In genomic region chr10:43228783-43229207, GRCh38 we compare ENCODE assay signal across 9 cellular contexts. TPM values are rescaled to one million over a fixed set of nuclear protein-coding genes. Genes with fewer than 3 reads are reported as not detected.
A peak's percentile ranks its signal among the peaks of the same experiment; 100 is the strongest.
DNase-seq lines count a peak whose midpoint lies in the region; ATAC-seq and TF ChIP-seq lines count a peak whose summit lies in the region.
"Had no signal": no experiment of that assay in that cellular context is flagged by ENCODE, and none has a peak within 500 bp of the region (broad histone marks: within the 10 kb centered on the region; RNA-seq: fewer than 3 reads in every experiment).

No MANE protein-coding gene starts in this region.

- H3K9me2 ChIP-seq in MM.1S (replicated peaks; ENCODE audit: insufficient read depth, low read length), result no peaks in the 10 kb centered on the region

- DNase-seq in Panc1 (ENCODE audit: low read depth, low spot score), result no peak
- peak; percentile 16 for DNase-seq in omental fat pad (ENCODE audit: low spot score)
- no peak for DNase-seq in HT-29 (ENCODE audit: low spot score)
- DNase-seq in NCI-H1092 (lab: John Stamatoyannopoulos, UW), result no peak
- DNase-seq in MM.1S, result no peak
- DNase-seq: erythroblast had no signal

- H3K36me3 ChIP-seq in BLaER1 (no peaks in the 10 kb centered on the region), Panc1 (ENCODE audit: control insufficient read depth, insufficient read depth, low read length) (no peaks in the 10 kb centered on the region), esophagus (ENCODE audit: control insufficient read depth in 2 of 2, insufficient read depth in 2 of 2, low read length in 1 of 2) (no peaks in the 10 kb centered on the region), MM.1S (replicated peaks; ENCODE audit: insufficient read depth, low read length) (no peaks in the 10 kb centered on the region)

- H3K4me3 ChIP-seq in BLaER1 (peak overlapping the region; percentile 70), Panc1 (ENCODE audit: low read depth in 2 of 2, low read length in 2 of 2) (peak overlapping the region; percentile 50 to 51), esophagus (ENCODE audit: low read depth in 1 of 2, low read length in 2 of 2) (peak overlapping the region; percentile 41 to 48), MM.1S (ENCODE audit: low read length) (no peak overlapping the region)

- H3K9ac ChIP-seq in BLaER1 (peak overlapping the region; percentile 78), MM.1S (ENCODE audit: low read length) (no peak overlapping the region)

- CTCF ChIA-PET in Panc1 (lab: Charles Lee), result no interaction called here

- in situ Hi-C loops in Panc1 (cut with HindIII; ENCODE audit: low pct_unique_long_range_greater_than_20kb, low sequenced_read_pairs), result no loop called here

- H3K27me3 ChIP-seq in BLaER1, result peaks cover 18% of the 10 kb centered on the region
- H3K27me3 ChIP-seq in Panc1 (ENCODE audit: control insufficient read depth, insufficient read depth, low read length), result no peaks in the 10 kb centered on the region
- peaks cover 0 to 4% of the 10 kb centered on the region in 2 donors for H3K27me3 ChIP-seq in esophagus (ENCODE audit: control insufficient read depth in 1 of 2, insufficient read depth in 2 of 2, low read length in 2 of 2)
- H3K27me3 ChIP-seq in MM.1S (replicated peaks; ENCODE audit: insufficient read depth, low read length), result no peaks in the 10 kb centered on the region

- TF ChIP-seq CTCF in Panc1 (IDR thresholded peaks at IDR 0.05), result no peak
- no peak for TF ChIP-seq CTCF in omental fat pad (IDR thresholded peaks at IDR 0.05)
- no peak for TF ChIP-seq CTCF in MM.1S (IDR thresholded peaks at IDR 0.05; ENCODE audit: low read length)

- POLR2A ChIA-PET in Panc1 (lab: Charles Lee), result no interaction called here

- H4K20me1 ChIP-seq in BLaER1 (no peaks in the 10 kb centered on the region), MM.1S (ENCODE audit: insufficient read depth, low read length) (no peaks in the 10 kb centered on the region)

- WGBS in esophagus, 2 donors, result 12 to 18% methylated on average over 21 to 23 of the region's 23 CpGs

- no peaks in the 10 kb centered on the region for H3K9me3 ChIP-seq in BLaER1
- H3K9me3 ChIP-seq in Panc1 (ENCODE audit: control insufficient read depth, insufficient read depth, low read depth, low read length), result no peaks in the 10 kb centered on the region
- H3K9me3 ChIP-seq in esophagus (ENCODE audit: control insufficient read depth in 2 of 2, insufficient read depth in 1 of 2, low read depth in 1 of 2, low read length in 1 of 2), result no peaks in the 10 kb centered on the region
- no peaks in the 10 kb centered on the region for H3K9me3 ChIP-seq in MM.1S (replicated peaks; ENCODE audit: insufficient read depth, low read length)

- no TSS peak for BruUV-seq in Panc1 (replicated peaks; lab: Mats Ljungman, UMichigan)

- peak; percentile 24 for ATAC-seq in Panc1
- no peak for ATAC-seq in omental fat pad (ENCODE audit: low FRiP score)
- ATAC-seq in GM19324 (IDR thresholded peaks at IDR 0.05; ENCODE audit: low FRiP score, unreplicated experiment), result no peak

- peaks cover 90% of the 10 kb centered on the region for H3K4me1 ChIP-seq in BLaER1
- 0 out of 2 replicates have a peak, but pooled peaks cover 3% of the 10 kb centered on the region for H3K4me1 ChIP-seq in Panc1 (ENCODE audit: control insufficient read depth, insufficient read depth, low read length)
- H3K4me1 ChIP-seq in esophagus (ENCODE audit: control insufficient read depth in 2 of 2, insufficient read depth in 2 of 2, low read length in 1 of 2), result peaks cover 9 to 12% of the 10 kb centered on the region in 2 donors
- no peaks in the 10 kb centered on the region for H3K4me1 ChIP-seq in MM.1S (ENCODE audit: low read length)

- peak overlapping the region; percentile 94 for H3K4me2 ChIP-seq in BLaER1
- H3K4me2 ChIP-seq in MM.1S (ENCODE audit: low read depth, low read length), result no peak overlapping the region

- peak overlapping the region; percentile 97 for H3K27ac ChIP-seq in BLaER1
- H3K27ac ChIP-seq in Panc1 (ENCODE audit: low read length), result no peak overlapping the region
- no peak overlapping the region for H3K27ac ChIP-seq in esophagus (ENCODE audit: low read depth in 2 of 2, low read length in 1 of 2)
- no peak overlapping the region for H3K27ac ChIP-seq in MM.1S (ENCODE audit: low read length)

- H3F3A ChIP-seq in MM.1S (ENCODE audit: insufficient read depth, low read length), result no peaks in the 10 kb centered on the region

- intact Hi-C loops in Panc1 (cut with micrococcal nuclease; ENCODE audit: unreplicated experiment), result no loop called here

- no peak overlapping the region for H2AFZ ChIP-seq in MM.1S (ENCODE audit: low read length)

- H3K79me2 ChIP-seq in MM.1S (ENCODE audit: low read length), result no peaks in the 10 kb centered on the region

RNA-seq across cellular contexts. Expression of gene RASGEF1A, which starts 38.1 kb away (rescaled TPM):
- 19.5 TPM for total RNA-seq in Panc1 (2021; ENCODE audit: unreplicated experiment)
- 24.3 TPM for polyA plus RNA-seq in Panc1 (2012; ENCODE audit: insufficient read length)
- polyA plus RNA-seq in esophagus, result under 1 TPM; 0.18 to 0.95 TPM
- total RNA-seq in omental fat pad, result 1 to 10 TPM in 2 of 4 donors, under 1 TPM in 2; 0.28 to 2.8 (median 0.92) TPM
- not detected in 2 replicates for total RNA-seq in HT-29 (2014; rRNA removed; shearing (Covaris generic))
